Comparison of ENCODE assay signal across 9 cellular contexts in the genomic region with DNA sequence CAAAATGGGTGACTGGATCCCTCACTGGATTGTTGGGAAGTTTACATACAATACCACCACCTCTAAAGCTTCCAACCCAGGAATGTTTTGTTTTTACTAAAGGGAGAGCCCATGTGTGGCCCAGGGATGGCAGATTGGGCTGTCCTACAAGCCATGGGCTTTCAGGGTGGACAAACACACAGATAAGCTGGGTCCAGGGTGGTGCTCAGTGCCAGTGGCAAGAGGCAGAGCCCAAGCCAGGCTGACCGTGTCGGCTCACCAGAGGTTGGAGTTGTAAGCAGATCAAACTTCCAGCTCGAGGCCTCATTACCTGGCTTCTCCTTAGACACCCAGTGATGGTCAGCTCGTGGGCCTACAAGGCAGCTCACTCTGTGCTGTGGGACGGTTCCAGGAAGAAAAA. TPM values are rescaled to one million over a fixed set of nuclear protein-coding genes. Genes with fewer than 3 reads are reported as not detected.
"Had no signal": no experiment of that assay in that cellular context is flagged by ENCODE, and none has a peak within 500 bp of the region (broad histone marks: within the 10 kb centered on the region; RNA-seq: fewer than 3 reads in every experiment).

No MANE protein-coding gene starts in this region.

- H3K27ac Mint-ChIP-seq: GM23338, HFFc6 had no signal

- DNase-seq: GM23248, GOT3, H7, H9, HCEC 1CT, HFFc6 had no signal

- H3K9me3 ChIP-seq: HAP-1 had no signal

- H3K9me3 Mint-ChIP-seq: GM23338, H9, HFFc6 had no signal

- H3K4me3 Mint-ChIP-seq: GM23338, H9, HFFc6 had no signal

- H3K4me3 ChIP-seq: GM23248, GM23338, HAP-1 had no signal

- H3K4me1 ChIP-seq: HAP-1 had no signal

- H3K4me2 ChIP-seq: GM23338 had no signal

- H3K36me3 ChIP-seq: HAP-1 had no signal

- H2AFZ ChIP-seq: GM23248, GM23338 had no signal

- H3K9ac ChIP-seq: GM23248 had no signal

- ATAC-seq: GM23338, HCT116 had no signal

- H3K27ac ChIP-seq: GM23248 had no signal

RNA-seq across cellular contexts. Expression of a gene that starts 52.3 kb away (rescaled TPM):
- total RNA-seq: GM23248 had no signal
